21 cellular contexts compared by ENCODE assay signal in the genomic region with DNA sequence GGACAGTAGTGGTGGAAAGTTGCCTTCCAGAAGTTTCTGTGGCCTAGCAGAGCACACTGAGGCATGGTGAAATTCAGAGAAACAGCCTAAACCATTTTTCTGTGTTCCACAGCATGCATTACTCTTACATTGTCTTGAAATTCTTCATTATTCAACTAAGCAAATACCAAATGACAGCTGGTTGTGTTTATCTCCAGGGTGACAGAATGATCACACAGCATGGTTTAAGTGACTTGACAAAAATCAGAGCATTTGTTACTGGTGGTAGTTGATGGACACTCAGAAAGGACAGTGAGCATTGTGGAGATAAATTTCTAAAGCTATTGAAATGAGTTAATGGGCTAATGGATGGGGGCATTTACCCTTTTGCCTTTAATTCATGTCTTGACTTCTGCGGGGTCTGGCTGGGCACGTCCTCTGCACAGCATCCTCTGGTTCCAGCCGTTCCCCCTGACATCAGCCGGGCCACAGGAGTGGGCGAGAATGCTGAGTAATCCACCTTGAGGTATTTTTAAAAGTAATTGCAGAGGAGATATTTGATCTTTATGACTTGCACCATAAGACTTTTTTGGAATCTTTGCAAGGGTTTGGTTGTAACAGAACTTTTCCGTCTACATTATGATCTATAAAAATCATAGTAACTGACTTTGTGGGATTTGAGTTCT.
"Had no signal": no experiment of that assay in that cellular context is flagged by ENCODE, and none has a peak within 500 bp of the region (broad histone marks: within the 10 kb centered on the region; RNA-seq: fewer than 3 reads in every experiment).

No MANE protein-coding gene starts in this region.

- H3K27ac Mint-ChIP-seq: activated CD4-positive, alpha-beta T cell treated with anti-CD3 and anti-CD28 coated beads, Interleukin-2, amount 10 ng/mL, durations not matched to agents 7 days and 5 days; activated naive CD8-positive, alpha-beta T cell; activated T-cell treated with anti-CD3 and anti-CD28 coated beads, Interleukin-2, amount 50 U/mL, for 72 hours had no signal

- DNase-seq: activated CD4-positive, alpha-beta T cell treated with anti-CD3 and anti-CD28 coated beads, Interleukin-2, amount 10 ng/mL, durations not matched to agents 7 days and 5 days; activated CD4-positive, CD25-positive, alpha-beta regulatory T cell; activated CD8-positive, alpha-beta memory T cell treated with anti-CD3 and anti-CD28 coated beads, Interleukin-2, amount 50 U/mL, for 48 hours; activated gamma-delta T cell treated with Interleukin-2 at 50 U/mL for 16 hours; activated T-cell treated with anti-CD3 and anti-CD28 coated beads, Interleukin-2, amount 50 U/mL, for 72 hours; amygdala; effector CD4-positive, alpha-beta T cell; foreskin keratinocyte; glutamatergic neuron; immature natural killer cell; mesenchymal stem cell; stimulated activated naive CD8-positive, alpha-beta T cell treated with anti-CD3 and anti-CD28 coated beads, Interleukin-15, Interleukin-2, amounts not matched to agents 100 U/mL and 50 U/mL, for 24 hours; transverse colon had no signal

- H3K27me3 ChIP-seq: esophagus muscularis mucosa, foreskin keratinocyte, right atrium auricular region, transverse colon had no signal

- H3K4me1 ChIP-seq: foreskin keratinocyte had no signal

- H3K4me3 ChIP-seq: coronary artery, esophagus muscularis mucosa, right atrium auricular region, smooth muscle cell, transverse colon had no signal

- H3K27me3 Mint-ChIP-seq: activated CD4-positive, alpha-beta T cell treated with anti-CD3 and anti-CD28 coated beads, Interleukin-2, amount 10 ng/mL, durations not matched to agents 7 days and 5 days; activated naive CD8-positive, alpha-beta T cell; central memory CD8-positive, alpha-beta T cell had no signal

- H3K36me3 ChIP-seq: esophagus muscularis mucosa, right atrium auricular region, transverse colon had no signal

- H3K4me3 Mint-ChIP-seq: activated CD4-positive, alpha-beta T cell treated with anti-CD3 and anti-CD28 coated beads, Interleukin-2, amount 10 ng/mL, durations not matched to agents 7 days and 5 days; activated naive CD8-positive, alpha-beta T cell; activated T-cell treated with anti-CD3 and anti-CD28 coated beads, Interleukin-2, amount 50 U/mL, for 72 hours; brain; central memory CD8-positive, alpha-beta T cell; immature natural killer cell; nephron had no signal

- ATAC-seq: activated T-cell treated with anti-CD3 and anti-CD28 coated beads, Interleukin-2, amount 50 U/mL, for 72 hours; foreskin keratinocyte; stimulated activated naive CD8-positive, alpha-beta T cell treated with anti-CD3 and anti-CD28 coated beads, Interleukin-15, Interleukin-2, amounts not matched to agents 100 U/mL and 50 U/mL, for 24 hours had no signal

- H3K9me3 ChIP-seq: esophagus muscularis mucosa, right atrium auricular region, transverse colon had no signal

- H3K4me2 ChIP-seq: smooth muscle cell had no signal

- H3K27ac ChIP-seq: coronary artery, esophagus muscularis mucosa, foreskin keratinocyte, right atrium auricular region, transverse colon had no signal

- H3K9me3 Mint-ChIP-seq: activated CD4-positive, alpha-beta T cell treated with anti-CD3 and anti-CD28 coated beads, Interleukin-2, amount 10 ng/mL, durations not matched to agents 7 days and 5 days; activated T-cell treated with anti-CD3 and anti-CD28 coated beads, Interleukin-2, amount 50 U/mL, for 72 hours; central memory CD8-positive, alpha-beta T cell; immature natural killer cell; nephron had no signal
